Comparison of ENCODE assay signal across 12 cellular contexts in the genomic region with DNA sequence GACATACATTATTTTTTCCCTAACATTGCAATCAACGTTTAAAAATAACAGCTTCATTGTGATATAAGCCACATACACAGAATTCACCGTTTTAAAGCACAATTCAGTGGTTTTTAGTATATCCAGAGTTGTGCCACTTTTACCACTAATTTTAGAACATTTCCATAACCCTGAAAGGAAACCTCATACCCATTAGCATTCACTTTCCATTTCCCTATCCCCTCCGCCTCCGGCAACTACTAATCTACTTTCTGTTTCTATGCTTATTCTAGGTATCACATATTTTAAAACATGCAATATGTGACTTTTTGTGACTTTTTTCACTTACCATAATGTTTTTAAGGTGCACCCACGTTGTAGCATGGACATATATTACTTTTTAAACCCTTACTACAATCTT. TPM values are rescaled to one million over a fixed set of nuclear protein-coding genes. Genes with fewer than 3 reads are reported as not detected.
DNase-seq lines count a peak whose midpoint lies in the region; ATAC-seq and TF ChIP-seq lines count a peak whose summit lies in the region.
"Had no signal": no experiment of that assay in that cellular context is flagged by ENCODE, and none has a peak within 500 bp of the region (broad histone marks: within the 10 kb centered on the region; RNA-seq: fewer than 3 reads in every experiment).

No MANE protein-coding gene starts in this region.

- 68 to 72% methylated on average over 5 of the region's 5 CpGs for WGBS in testis, 2 donors

- H3K36me3 ChIP-seq in muscle layer of duodenum (ENCODE audit: control insufficient read depth in 1 of 2, insufficient read depth in 2 of 2, low read length in 2 of 2) = peaks cover 37 to 41% of the 10 kb centered on the region in 2 donors
- H3K36me3 ChIP-seq in testis (ENCODE audit: low read depth, missing control alignments) = no peaks in the 10 kb centered on the region
- H3K36me3 ChIP-seq in tibial artery = peaks cover 23 to 72% (median 51%) of the 10 kb centered on the region in 3 donors

- H3K27me3 Mint-ChIP-seq in progenitor cell of endocrine pancreas = no peaks in the 10 kb centered on the region

- ATAC-seq in GM18868 (IDR thresholded peaks at IDR 0.05; ENCODE audit: unreplicated experiment) = peak; percentile 82
- ATAC-seq in GM21576 (IDR thresholded peaks at IDR 0.05; ENCODE audit: unreplicated experiment) = peak; percentile 62
- ATAC-seq: SK-N-SH treated with all-trans-retinoic acid at 6 μM for 48 hours had no signal

- no peak overlapping the region for H3K27ac Mint-ChIP-seq in progenitor cell of endocrine pancreas

- H3K27ac ChIP-seq in muscle layer of duodenum (ENCODE audit: low read length) = peak overlapping the region; percentile 3
- peak overlapping the region in 1 of 2 donors; percentile 44 for H3K27ac ChIP-seq in testis
- H3K27ac ChIP-seq in tibial artery = no peak overlapping the region

- H3K4me1 ChIP-seq in muscle layer of duodenum (ENCODE audit: control insufficient read depth in 1 of 2, insufficient read depth in 2 of 2, low read length in 2 of 2) = peaks cover 0 to 4% of the 10 kb centered on the region in 2 donors
- H3K4me1 ChIP-seq in testis = no peaks in the 10 kb centered on the region
- H3K4me1 ChIP-seq in tibial artery = no peaks in the 10 kb centered on the region

- H3K36me3 Mint-ChIP-seq in progenitor cell of endocrine pancreas (ENCODE audit: insufficient read depth) = peaks cover 8% of the 10 kb centered on the region

- intact Hi-C loops in testis (cut with DNase I; ENCODE audit: low total_unique reads) (no loop called here), tibial artery (cut with DNase I; ENCODE audit: low total_unique reads) (no loop called here)

- TF ChIP-seq POLR2A in testis (IDR thresholded peaks at IDR 0.05) = no peak

- no peaks in the 10 kb centered on the region for H3K4me1 Mint-ChIP-seq in progenitor cell of endocrine pancreas (ENCODE audit: low read depth)

- H3K27me3 ChIP-seq in muscle layer of duodenum (ENCODE audit: low read depth, low read length) (no peaks in the 10 kb centered on the region), testis (no peaks in the 10 kb centered on the region), tibial artery (no peaks in the 10 kb centered on the region)

- TF ChIP-seq CTCF in testis (IDR thresholded peaks at IDR 0.05) (no peak), progenitor cell of endocrine pancreas (IDR thresholded peaks at IDR 0.05; ENCODE audit: unreplicated experiment) (no peak), tibial artery (IDR thresholded peaks at IDR 0.05) (no peak)

- DNase-seq in MV-4-11 (lab: John Stamatoyannopoulos, UW) = peak; percentile 59
- DNase-seq in testis = no peak
- DNase-seq in progenitor cell of endocrine pancreas (ENCODE audit: low spot score, unreplicated experiment) = no peak
- no peak for DNase-seq in tibial artery
- DNase-seq: GF-D8, HFFc6, mesendoderm, NCI-H1105 had no signal

- H3K4me3 ChIP-seq in muscle layer of duodenum (ENCODE audit: low read depth in 1 of 2, low read length in 2 of 2) (no peak overlapping the region), testis (no peak overlapping the region), tibial artery (no peak overlapping the region)

- H3K4me3 Mint-ChIP-seq in progenitor cell of endocrine pancreas (ENCODE audit: low read depth) = no peak overlapping the region
- H3K4me3 Mint-ChIP-seq: HFFc6 had no signal

- no peaks in the 10 kb centered on the region for H3K9me3 Mint-ChIP-seq in progenitor cell of endocrine pancreas (ENCODE audit: low read depth)
- H3K9me3 Mint-ChIP-seq: HFFc6 had no signal

- H3K9me3 ChIP-seq in muscle layer of duodenum (ENCODE audit: control insufficient read depth in 1 of 2, low read length in 2 of 2) (no peaks in the 10 kb centered on the region), testis (no peaks in the 10 kb centered on the region), tibial artery (no peaks in the 10 kb centered on the region)

RNA-seq across cellular contexts. Expression of a gene that starts 55.6 kb away (rescaled TPM):
- total RNA-seq in testis (10 to 100 TPM in 1 of 2 donors, 1 to 10 TPM in 1; 6.2 to 28.7 TPM), progenitor cell of endocrine pancreas (0.42 TPM in 1 of 2 replicates, not detected in the other)
- polyA plus RNA-seq in testis (ENCODE audit: insufficient read depth, low read depth, low replicate concordance) = 4.4 TPM
